Comparison of ENCODE assay signal across 1 cellular context in genomic region chr1:179954494-179955317, GRCh38.
TF ChIP-seq lines count a peak whose summit lies in the region.

Gene CEP350, plus strand, starts transcription at chr1:179954810. Its CDS starts 31,372 bp downstream, at chr1:179986182.

TF ChIP-seq in WTC11, 78 proteins besides CTCF, POLR2A, EP300 and RAD21 (continued from another document):
- TF ChIP-seq USF2 (CRISPR knock-in tag; IDR thresholded peaks at IDR 0.05): no peak
- TF ChIP-seq ZNF416 (CRISPR knock-in tag; IDR thresholded peaks at IDR 0.05): no peak
- TF ChIP-seq KAT7 (CRISPR knock-in tag; IDR thresholded peaks at IDR 0.05; ENCODE audit: borderline replicate concordance): peak; percentile 97
- peak; percentile 88; the same call in 1 of the 2 replicates for TF ChIP-seq FOXK1 (CRISPR knock-in tag; IDR thresholded peaks at IDR 0.05)
- TF ChIP-seq PRRX2 (CRISPR knock-in tag; IDR thresholded peaks at IDR 0.05): no peak
- TF ChIP-seq NFYB (CRISPR knock-in tag; conservative IDR thresholded peaks at IDR 0.05; ENCODE audit: low read depth): no peak
- peak; percentile 92 for TF ChIP-seq PRDM15 (CRISPR knock-in tag; IDR thresholded peaks at IDR 0.05)
- TF ChIP-seq E2F5 (CRISPR knock-in tag; IDR thresholded peaks at IDR 0.05): peak; percentile 90
- no peak for TF ChIP-seq TCF7 (CRISPR knock-in tag; IDR thresholded peaks at IDR 0.05; ENCODE audit: low read depth)
- peak; percentile 29; the same call in 1 of the 2 replicates for TF ChIP-seq E2F4 (CRISPR knock-in tag; IDR thresholded peaks at IDR 0.05; ENCODE audit: borderline replicate concordance, low read depth)
- TF ChIP-seq ATF2 (CRISPR knock-in tag; IDR thresholded peaks at IDR 0.05; ENCODE audit: borderline replicate concordance, low read depth): no peak
- TF ChIP-seq FOXP4 (CRISPR knock-in tag; IDR thresholded peaks at IDR 0.05): peak; percentile 74; the same call in 1 of the 2 replicates
- peak; percentile 84 for TF ChIP-seq ESRRA (CRISPR knock-in tag; IDR thresholded peaks at IDR 0.05; ENCODE audit: borderline replicate concordance)
- no peak for TF ChIP-seq TEAD4 (CRISPR knock-in tag; IDR thresholded peaks at IDR 0.05)
- peak; percentile 50 for TF ChIP-seq MAX (CRISPR knock-in tag; IDR thresholded peaks at IDR 0.05)
- no peak for TF ChIP-seq ZNF671 (CRISPR knock-in tag; IDR thresholded peaks at IDR 0.05)
- TF ChIP-seq MYBL2 (CRISPR knock-in tag; IDR thresholded peaks at IDR 0.05): peak; percentile 90
- no peak for TF ChIP-seq ZNF232 (CRISPR knock-in tag; IDR thresholded peaks at IDR 0.05)
- TF ChIP-seq ARID4B (CRISPR knock-in tag; IDR thresholded peaks at IDR 0.05; ENCODE audit: borderline replicate concordance): peak; percentile 73
- peak; percentile 18; the same call in 1 of the 2 replicates for TF ChIP-seq ETV6 (CRISPR knock-in tag; IDR thresholded peaks at IDR 0.05)
- peak; percentile 37; the same call in 1 of the 2 replicates for TF ChIP-seq ZNF263 (CRISPR knock-in tag; IDR thresholded peaks at IDR 0.05; ENCODE audit: low read depth)
- 0 out of 2 replicates have a peak, but pooled peaks have one; percentile 45 for TF ChIP-seq USF1 (CRISPR knock-in tag; IDR thresholded peaks at IDR 0.05)
- peak; percentile 79 for TF ChIP-seq SP1 (CRISPR knock-in tag; conservative IDR thresholded peaks at IDR 0.05)
- TF ChIP-seq ZNF219 (CRISPR knock-in tag; IDR thresholded peaks at IDR 0.05; ENCODE audit: borderline replicate concordance): 0 out of 2 replicates have a peak, but pooled peaks have one; percentile 48
